8 cellular contexts compared by ENCODE assay signal in the genomic region with DNA sequence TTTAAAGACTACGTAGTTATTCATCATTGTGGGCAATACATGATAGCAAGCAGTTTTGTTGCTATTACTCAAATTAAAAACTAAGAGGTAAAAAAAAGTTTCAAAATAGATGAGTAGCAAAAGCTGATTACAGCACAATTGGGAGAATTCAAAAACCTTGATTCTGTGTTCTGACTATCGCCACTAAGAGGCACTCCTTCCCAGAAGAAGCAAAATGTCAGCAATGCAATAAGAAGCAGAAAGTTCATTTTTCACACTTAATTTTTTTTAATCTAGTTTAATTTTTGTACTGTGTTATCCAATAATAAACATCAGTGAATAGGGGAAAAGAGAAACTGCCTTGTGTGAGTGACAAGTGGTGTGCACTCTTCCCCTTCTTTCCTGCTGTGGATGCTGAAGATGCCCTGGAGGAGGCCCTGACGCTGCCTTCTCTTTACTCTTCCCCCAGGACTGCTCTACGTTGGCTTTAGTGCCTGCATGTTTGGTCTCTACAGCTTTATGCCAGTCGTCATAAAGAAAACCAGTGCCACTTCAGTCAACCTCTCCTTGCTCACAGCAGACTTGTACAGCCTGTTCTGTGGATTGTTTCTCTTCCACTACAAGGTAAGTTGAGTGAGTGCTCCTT.
DNase-seq lines count a peak whose midpoint lies in the region; ATAC-seq and TF ChIP-seq lines count a peak whose summit lies in the region.

No MANE protein-coding gene starts in this region.

- no peaks in the 10 kb centered on the region for H3K4me1 ChIP-seq in right lobe of liver

- no peaks in the 10 kb centered on the region for H3K9me3 ChIP-seq in right lobe of liver

- H3K4me3 ChIP-seq in right lobe of liver (no peak overlapping the region), H7 (ENCODE audit: insufficient read depth, low read depth, low read length) (no peak overlapping the region)

- H3K36me3 Mint-ChIP-seq in brain, result peaks cover 24% of the 10 kb centered on the region
- H3K36me3 Mint-ChIP-seq in activated naive CD8-positive, alpha-beta T cell treated with anti-CD3 and anti-CD28 coated beads, Interleukin-2, amount 50 U/mL, for 24 hours (ENCODE audit: low read depth), result no peaks in the 10 kb centered on the region

- no peaks in the 10 kb centered on the region for H3K9me3 Mint-ChIP-seq in brain
- no peaks in the 10 kb centered on the region for H3K9me3 Mint-ChIP-seq in activated naive CD8-positive, alpha-beta T cell treated with anti-CD3 and anti-CD28 coated beads, Interleukin-2, amount 50 U/mL, for 24 hours

- ATAC-seq in right lobe of liver, result peak in 1 of 4 donors; percentile 57
- no peak for ATAC-seq in GM19467 (IDR thresholded peaks at IDR 0.05; ENCODE audit: unreplicated experiment)
- no peak for ATAC-seq in activated naive CD8-positive, alpha-beta T cell treated with anti-CD3 and anti-CD28 coated beads, Interleukin-2, amount 50 U/mL, for 24 hours
- ATAC-seq in GM19324 (IDR thresholded peaks at IDR 0.05; ENCODE audit: low FRiP score, unreplicated experiment), result no peak

- peaks cover 19% of the 10 kb centered on the region for H3K4me1 Mint-ChIP-seq in brain
- H3K4me1 Mint-ChIP-seq in activated naive CD8-positive, alpha-beta T cell treated with anti-CD3 and anti-CD28 coated beads, Interleukin-2, amount 50 U/mL, for 24 hours, result no peaks in the 10 kb centered on the region

- DNase-seq in AG08396 (ENCODE audit: low spot score) (peak; percentile 8), LHCN-M2 (ENCODE audit: low read depth) (peak; percentile 16), right lobe of liver (no peak), H7 (no peak)
- DNase-seq in activated naive CD8-positive, alpha-beta T cell treated with anti-CD3 and anti-CD28 coated beads, Interleukin-2, amount 50 U/mL, for 24 hours, result no peak

- TF ChIP-seq POLR2A in right lobe of liver (IDR thresholded peaks at IDR 0.05), result no peak

- H3K27me3 ChIP-seq in right lobe of liver (no peaks in the 10 kb centered on the region), H7 (ENCODE audit: control insufficient read depth, insufficient read depth, low read length) (no peaks in the 10 kb centered on the region)

- 64% methylated on average over 5 of the region's 5 CpGs for WGBS in right lobe of liver (ENCODE audit: insufficient coverage, low coverage, low lambda C conversion rate, missing lambda C conversion rate)

- peak overlapping the region in 2 of 5 experiments; percentile 25 to 33 for H3K27ac Mint-ChIP-seq in brain
- no peak overlapping the region for H3K27ac Mint-ChIP-seq in activated naive CD8-positive, alpha-beta T cell treated with anti-CD3 and anti-CD28 coated beads, Interleukin-2, amount 50 U/mL, for 24 hours

- peaks cover 3% of the 10 kb centered on the region for H3K27me3 Mint-ChIP-seq in brain
- H3K27me3 Mint-ChIP-seq in activated naive CD8-positive, alpha-beta T cell treated with anti-CD3 and anti-CD28 coated beads, Interleukin-2, amount 50 U/mL, for 24 hours, result no peaks in the 10 kb centered on the region

- H3K36me3 ChIP-seq in right lobe of liver (no peaks in the 10 kb centered on the region), H7 (replicated peaks; ENCODE audit: control insufficient read depth, insufficient read depth, low read length) (no peaks in the 10 kb centered on the region; the same call in 1 of the 2 replicates)

- intact Hi-C loops in right lobe of liver (cut with DNase I), result no loop called here

- TF ChIP-seq CTCF in brain (conservative IDR thresholded peaks at IDR 0.05), result peak; percentile 57 to 61
- peak; percentile 34 to 50 (median 42) for TF ChIP-seq CTCF in right lobe of liver (IDR thresholded peaks at IDR 0.05)

- H3K4me3 Mint-ChIP-seq in brain, result no peak overlapping the region
- H3K4me3 Mint-ChIP-seq in activated naive CD8-positive, alpha-beta T cell treated with anti-CD3 and anti-CD28 coated beads, Interleukin-2, amount 50 U/mL, for 24 hours, result no peak overlapping the region

- no peak overlapping the region for H3K27ac ChIP-seq in right lobe of liver

Comparison
In these comparisons a context has a peak if more than half of its experiments do, and no peak if none do; other contexts are left out.
1. DNase-seq: peak in AG08396 (single experiment) and LHCN-M2 (single experiment); none in right lobe of liver (0 of 3), H7 (single experiment) and activated naive CD8-positive, alpha-beta T cell treated with anti-CD3 and anti-CD28 coated beads, Interleukin-2, amount 50 U/mL, for 24 hours (single experiment).